In genomic region chr3:105868745-105869530, GRCh38 we compare ENCODE assay signal across 1 cellular context.
A peak's percentile ranks its signal among the peaks of the same experiment; 100 is the strongest.
TF ChIP-seq lines count a peak whose summit lies in the region.

CBLB (minus strand) TSS chr3:105869012; CDS start chr3:105867577, 1,435 bp downstream.

TF ChIP-seq in HepG2, 621 proteins besides CTCF, POLR2A, EP300 and RAD21 (continued from another document and continues in another):
- TF ChIP-seq TSC22D2 (CRISPR knock-in tag; IDR thresholded peaks at IDR 0.05; ENCODE audit: borderline replicate concordance) (no peak), TEAD3 (CRISPR knock-in tag; optimal IDR thresholded peaks at IDR 0.05; ENCODE audit: borderline replicate concordance) (peak; percentile 14), TRIM22 (IDR thresholded peaks at IDR 0.05) (no peak), ZNF574 (CRISPR knock-in tag; IDR thresholded peaks at IDR 0.05) (peak; percentile 40), ELF1 (CRISPR knock-in tag; IDR thresholded peaks at IDR 0.05) (peak; percentile 80), CREBL2 (CRISPR knock-in tag; IDR thresholded peaks at IDR 0.05; ENCODE audit: borderline replicate concordance) (no peak), RFX3 (CRISPR knock-in tag; IDR thresholded peaks at IDR 0.05) (peak; percentile 54; the same call in 1 of the 2 replicates), PBX2 (CRISPR knock-in tag; IDR thresholded peaks at IDR 0.05) (peak; percentile 86), KDM2A (CRISPR knock-in tag; IDR thresholded peaks at IDR 0.05; ENCODE audit: borderline replicate concordance, low read depth) (peak; percentile 70), HOXD1 (CRISPR knock-in tag; IDR thresholded peaks at IDR 0.05) (peak; percentile 79; the same call in 1 of the 2 replicates), TBP (CRISPR knock-in tag; IDR thresholded peaks at IDR 0.05) (no peak), ZBTB26 (CRISPR knock-in tag; IDR thresholded peaks at IDR 0.05; ENCODE audit: borderline replicate concordance) (peak; percentile 44; the same call in 1 of the 2 replicates), TBX2 (CRISPR knock-in tag; IDR thresholded peaks at IDR 0.05; ENCODE audit: borderline replicate concordance) (peak; percentile 42; the same call in 1 of the 2 replicates), KDM5A (IDR thresholded peaks at IDR 0.05; ENCODE audit: borderline replicate concordance, low read length) (peak; percentile 73; the same call in 1 of the 2 replicates), ZSCAN12 (CRISPR knock-in tag; IDR thresholded peaks at IDR 0.05) (0 out of 2 replicates have a peak, but pooled peaks have one; percentile 55), PCBP1 (IDR thresholded peaks at IDR 0.05; ENCODE audit: borderline replicate concordance, low read depth, low read length) (no peak), KLF13 (CRISPR knock-in tag; IDR thresholded peaks at IDR 0.05) (no peak), ZNF124 (CRISPR knock-in tag; IDR thresholded peaks at IDR 0.05) (no peak), HMGXB4 (CRISPR knock-in tag; IDR thresholded peaks at IDR 0.05; ENCODE audit: borderline replicate concordance in 1 of 2, low read depth in 1 of 2) (peak; percentile 46 to 60; a peak in 2 of 4 replicates), ZBTB44 (CRISPR knock-in tag; IDR thresholded peaks at IDR 0.05) (no peak), THAP11 (CRISPR knock-in tag; IDR thresholded peaks at IDR 0.05) (peak; percentile 67), ZNF724P (CRISPR knock-in tag; IDR thresholded peaks at IDR 0.05; ENCODE audit: borderline replicate concordance) (no peak), ZNF781 (CRISPR knock-in tag; IDR thresholded peaks at IDR 0.05; ENCODE audit: borderline replicate concordance, not compliant biosample characterization) (no peak), SP4 (CRISPR knock-in tag; IDR thresholded peaks at IDR 0.05) (peak; percentile 67; the same call in 1 of the 2 replicates), REPIN1 (CRISPR knock-in tag; IDR thresholded peaks at IDR 0.05; ENCODE audit: borderline replicate concordance, low read depth) (no peak), ZFP36L1 (CRISPR knock-in tag; IDR thresholded peaks at IDR 0.05) (peak; percentile 1; the same call in 1 of the 2 replicates), RFX5 (IDR thresholded peaks at IDR 0.05; ENCODE audit: low read depth, low read length) (peak; percentile 66), SMARCE1 (IDR thresholded peaks at IDR 0.05; ENCODE audit: borderline replicate concordance) (no peak), ZFX (CRISPR knock-in tag; IDR thresholded peaks at IDR 0.05; ENCODE audit: low read depth) (peak; percentile 87), ZNF44 (CRISPR knock-in tag; IDR thresholded peaks at IDR 0.05) (no peak), ZNF550 (CRISPR knock-in tag; IDR thresholded peaks at IDR 0.05; ENCODE audit: borderline replicate concordance) (no peak), ARID4A (CRISPR knock-in tag; IDR thresholded peaks at IDR 0.05; ENCODE audit: borderline replicate concordance) (peak; percentile 72), GATA4 (IDR thresholded peaks at IDR 0.05; ENCODE audit: borderline replicate concordance, low read depth) (peak; percentile 35; the same call in 1 of the 2 replicates), ZNF512 (CRISPR knock-in tag; IDR thresholded peaks at IDR 0.05) (no peak), ATF4 (CRISPR knock-in tag; IDR thresholded peaks at IDR 0.05) (peak in 1 of 2 experiments; percentile 58; a peak in 1 of 4 replicates), MED13 (CRISPR knock-in tag; IDR thresholded peaks at IDR 0.05) (no peak), PRMT3 (CRISPR knock-in tag; IDR thresholded peaks at IDR 0.05; ENCODE audit: borderline replicate concordance, low read depth) (no peak), RARG (CRISPR knock-in tag; IDR thresholded peaks at IDR 0.05; ENCODE audit: low read depth) (no peak), SOX6 (IDR thresholded peaks at IDR 0.05) (no peak), SOX6 (CRISPR knock-in tag; IDR thresholded peaks at IDR 0.05) (0 out of 2 replicates have a peak, but pooled peaks have one; percentile 6)
